Comparison of ENCODE assay signal across 1 cellular context in the genomic region with DNA sequence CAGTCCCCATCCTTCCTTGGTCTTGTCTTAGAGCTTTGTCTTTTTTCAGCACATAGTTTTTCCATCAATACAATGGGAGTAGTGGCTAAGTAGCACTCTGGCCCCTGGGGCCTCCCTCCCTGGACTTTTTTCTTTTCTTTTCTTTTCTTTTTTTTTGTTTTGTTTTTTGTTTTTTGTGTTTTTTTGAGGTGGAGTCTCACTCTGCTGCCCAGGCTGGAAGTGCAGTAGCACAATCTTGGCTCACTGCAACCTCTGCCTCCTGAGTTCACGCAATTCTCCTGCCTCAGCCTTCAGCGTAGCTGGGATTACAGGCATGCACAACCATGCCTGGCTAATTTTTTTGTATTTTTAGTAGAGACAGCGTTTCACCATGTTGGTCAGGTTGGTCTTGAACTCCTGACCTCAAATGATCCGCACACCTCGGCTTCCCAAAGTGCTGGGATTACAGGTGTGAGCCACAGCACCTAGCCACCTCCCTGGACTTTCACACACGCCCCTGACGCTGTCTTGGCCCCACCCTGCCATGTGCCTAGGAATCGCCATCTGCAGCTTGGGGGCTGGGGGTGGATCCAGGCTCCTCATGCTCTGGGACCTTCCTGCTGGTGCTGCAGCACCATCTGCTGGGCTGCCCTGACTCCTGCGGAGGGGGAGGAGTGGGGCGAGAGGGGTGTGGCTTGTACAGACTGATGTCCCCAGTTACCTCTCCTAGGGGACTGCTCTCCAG.
TF ChIP-seq lines count a peak whose summit lies in the region.

No MANE protein-coding gene starts in this region.

TF ChIP-seq in WTC11, 78 proteins besides CTCF, POLR2A, EP300 and RAD21 (continued from another document):
- TF ChIP-seq, protein P1, sequence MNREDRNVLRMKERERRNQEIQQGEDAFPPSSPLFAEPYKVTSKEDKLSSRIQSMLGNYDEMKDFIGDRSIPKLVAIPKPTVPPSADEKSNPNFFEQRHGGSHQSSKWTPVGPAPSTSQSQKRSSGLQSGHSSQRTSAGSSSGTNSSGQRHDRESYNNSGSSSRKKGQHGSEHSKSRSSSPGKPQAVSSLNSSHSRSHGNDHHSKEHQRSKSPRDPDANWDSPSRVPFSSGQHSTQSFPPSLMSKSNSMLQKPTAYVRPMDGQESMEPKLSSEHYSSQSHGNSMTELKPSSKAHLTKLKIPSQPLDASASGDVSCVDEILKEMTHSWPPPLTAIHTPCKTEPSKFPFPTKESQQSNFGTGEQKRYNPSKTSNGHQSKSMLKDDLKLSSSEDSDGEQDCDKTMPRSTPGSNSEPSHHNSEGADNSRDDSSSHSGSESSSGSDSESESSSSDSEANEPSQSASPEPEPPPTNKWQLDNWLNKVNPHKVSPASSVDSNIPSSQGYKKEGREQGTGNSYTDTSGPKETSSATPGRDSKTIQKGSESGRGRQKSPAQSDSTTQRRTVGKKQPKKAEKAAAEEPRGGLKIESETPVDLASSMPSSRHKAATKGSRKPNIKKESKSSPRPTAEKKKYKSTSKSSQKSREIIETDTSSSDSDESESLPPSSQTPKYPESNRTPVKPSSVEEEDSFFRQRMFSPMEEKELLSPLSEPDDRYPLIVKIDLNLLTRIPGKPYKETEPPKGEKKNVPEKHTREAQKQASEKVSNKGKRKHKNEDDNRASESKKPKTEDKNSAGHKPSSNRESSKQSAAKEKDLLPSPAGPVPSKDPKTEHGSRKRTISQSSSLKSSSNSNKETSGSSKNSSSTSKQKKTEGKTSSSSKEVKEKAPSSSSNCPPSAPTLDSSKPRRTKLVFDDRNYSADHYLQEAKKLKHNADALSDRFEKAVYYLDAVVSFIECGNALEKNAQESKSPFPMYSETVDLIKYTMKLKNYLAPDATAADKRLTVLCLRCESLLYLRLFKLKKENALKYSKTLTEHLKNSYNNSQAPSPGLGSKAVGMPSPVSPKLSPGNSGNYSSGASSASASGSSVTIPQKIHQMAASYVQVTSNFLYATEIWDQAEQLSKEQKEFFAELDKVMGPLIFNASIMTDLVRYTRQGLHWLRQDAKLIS (CRISPR knock-in tag; IDR thresholded peaks at IDR 0.05; ENCODE audit: borderline replicate concordance): no peak
- TF ChIP-seq, protein P2, sequence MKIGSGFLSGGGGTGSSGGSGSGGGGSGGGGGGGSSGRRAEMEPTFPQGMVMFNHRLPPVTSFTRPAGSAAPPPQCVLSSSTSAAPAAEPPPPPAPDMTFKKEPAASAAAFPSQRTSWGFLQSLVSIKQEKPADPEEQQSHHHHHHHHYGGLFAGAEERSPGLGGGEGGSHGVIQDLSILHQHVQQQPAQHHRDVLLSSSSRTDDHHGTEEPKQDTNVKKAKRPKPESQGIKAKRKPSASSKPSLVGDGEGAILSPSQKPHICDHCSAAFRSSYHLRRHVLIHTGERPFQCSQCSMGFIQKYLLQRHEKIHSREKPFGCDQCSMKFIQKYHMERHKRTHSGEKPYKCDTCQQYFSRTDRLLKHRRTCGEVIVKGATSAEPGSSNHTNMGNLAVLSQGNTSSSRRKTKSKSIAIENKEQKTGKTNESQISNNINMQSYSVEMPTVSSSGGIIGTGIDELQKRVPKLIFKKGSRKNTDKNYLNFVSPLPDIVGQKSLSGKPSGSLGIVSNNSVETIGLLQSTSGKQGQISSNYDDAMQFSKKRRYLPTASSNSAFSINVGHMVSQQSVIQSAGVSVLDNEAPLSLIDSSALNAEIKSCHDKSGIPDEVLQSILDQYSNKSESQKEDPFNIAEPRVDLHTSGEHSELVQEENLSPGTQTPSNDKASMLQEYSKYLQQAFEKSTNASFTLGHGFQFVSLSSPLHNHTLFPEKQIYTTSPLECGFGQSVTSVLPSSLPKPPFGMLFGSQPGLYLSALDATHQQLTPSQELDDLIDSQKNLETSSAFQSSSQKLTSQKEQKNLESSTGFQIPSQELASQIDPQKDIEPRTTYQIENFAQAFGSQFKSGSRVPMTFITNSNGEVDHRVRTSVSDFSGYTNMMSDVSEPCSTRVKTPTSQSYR (CRISPR knock-in tag; IDR thresholded peaks at IDR 0.05): 0 out of 2 replicates have a peak, but pooled peaks have one; percentile 72
- TF ChIP-seq, protein P3, sequence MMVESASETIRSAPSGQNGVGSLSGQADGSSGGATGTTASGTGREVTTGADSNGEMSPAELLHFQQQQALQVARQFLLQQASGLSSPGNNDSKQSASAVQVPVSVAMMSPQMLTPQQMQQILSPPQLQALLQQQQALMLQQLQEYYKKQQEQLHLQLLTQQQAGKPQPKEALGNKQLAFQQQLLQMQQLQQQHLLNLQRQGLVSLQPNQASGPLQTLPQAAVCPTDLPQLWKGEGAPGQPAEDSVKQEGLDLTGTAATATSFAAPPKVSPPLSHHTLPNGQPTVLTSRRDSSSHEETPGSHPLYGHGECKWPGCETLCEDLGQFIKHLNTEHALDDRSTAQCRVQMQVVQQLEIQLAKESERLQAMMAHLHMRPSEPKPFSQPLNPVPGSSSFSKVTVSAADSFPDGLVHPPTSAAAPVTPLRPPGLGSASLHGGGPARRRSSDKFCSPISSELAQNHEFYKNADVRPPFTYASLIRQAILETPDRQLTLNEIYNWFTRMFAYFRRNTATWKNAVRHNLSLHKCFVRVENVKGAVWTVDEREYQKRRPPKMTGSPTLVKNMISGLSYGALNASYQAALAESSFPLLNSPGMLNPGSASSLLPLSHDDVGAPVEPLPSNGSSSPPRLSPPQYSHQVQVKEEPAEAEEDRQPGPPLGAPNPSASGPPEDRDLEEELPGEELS (CRISPR knock-in tag; IDR thresholded peaks at IDR 0.05): peak; percentile 28; the same call in 1 of the 2 replicates
- TF ChIP-seq TEAD1 (CRISPR knock-in tag; IDR thresholded peaks at IDR 0.05): peak; percentile 74; the same call in 1 of the 2 replicates
- TF ChIP-seq ZNF121 (CRISPR knock-in tag; IDR thresholded peaks at IDR 0.05): peak; percentile 55; the same call in 1 of the 2 replicates
- TF ChIP-seq, protein P4, sequence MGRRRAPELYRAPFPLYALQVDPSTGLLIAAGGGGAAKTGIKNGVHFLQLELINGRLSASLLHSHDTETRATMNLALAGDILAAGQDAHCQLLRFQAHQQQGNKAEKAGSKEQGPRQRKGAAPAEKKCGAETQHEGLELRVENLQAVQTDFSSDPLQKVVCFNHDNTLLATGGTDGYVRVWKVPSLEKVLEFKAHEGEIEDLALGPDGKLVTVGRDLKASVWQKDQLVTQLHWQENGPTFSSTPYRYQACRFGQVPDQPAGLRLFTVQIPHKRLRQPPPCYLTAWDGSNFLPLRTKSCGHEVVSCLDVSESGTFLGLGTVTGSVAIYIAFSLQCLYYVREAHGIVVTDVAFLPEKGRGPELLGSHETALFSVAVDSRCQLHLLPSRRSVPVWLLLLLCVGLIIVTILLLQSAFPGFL (CRISPR knock-in tag; IDR thresholded peaks at IDR 0.05; ENCODE audit: borderline replicate concordance): no peak
- peak; percentile 62; the same call in 1 of the 2 replicates for TF ChIP-seq GABPB1 (CRISPR knock-in tag; IDR thresholded peaks at IDR 0.05)
- TF ChIP-seq SP1 (CRISPR knock-in tag; conservative IDR thresholded peaks at IDR 0.05): peak; percentile 76
- TF ChIP-seq, protein P5, sequence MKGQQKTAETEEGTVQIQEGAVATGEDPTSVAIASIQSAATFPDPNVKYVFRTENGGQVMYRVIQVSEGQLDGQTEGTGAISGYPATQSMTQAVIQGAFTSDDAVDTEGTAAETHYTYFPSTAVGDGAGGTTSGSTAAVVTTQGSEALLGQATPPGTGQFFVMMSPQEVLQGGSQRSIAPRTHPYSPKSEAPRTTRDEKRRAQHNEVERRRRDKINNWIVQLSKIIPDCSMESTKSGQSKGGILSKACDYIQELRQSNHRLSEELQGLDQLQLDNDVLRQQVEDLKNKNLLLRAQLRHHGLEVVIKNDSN (CRISPR knock-in tag; IDR thresholded peaks at IDR 0.05): peak; percentile 43; the same call in 1 of the 2 replicates
